Comparison of ENCODE assay signal across 15 cellular contexts in the genomic region with DNA sequence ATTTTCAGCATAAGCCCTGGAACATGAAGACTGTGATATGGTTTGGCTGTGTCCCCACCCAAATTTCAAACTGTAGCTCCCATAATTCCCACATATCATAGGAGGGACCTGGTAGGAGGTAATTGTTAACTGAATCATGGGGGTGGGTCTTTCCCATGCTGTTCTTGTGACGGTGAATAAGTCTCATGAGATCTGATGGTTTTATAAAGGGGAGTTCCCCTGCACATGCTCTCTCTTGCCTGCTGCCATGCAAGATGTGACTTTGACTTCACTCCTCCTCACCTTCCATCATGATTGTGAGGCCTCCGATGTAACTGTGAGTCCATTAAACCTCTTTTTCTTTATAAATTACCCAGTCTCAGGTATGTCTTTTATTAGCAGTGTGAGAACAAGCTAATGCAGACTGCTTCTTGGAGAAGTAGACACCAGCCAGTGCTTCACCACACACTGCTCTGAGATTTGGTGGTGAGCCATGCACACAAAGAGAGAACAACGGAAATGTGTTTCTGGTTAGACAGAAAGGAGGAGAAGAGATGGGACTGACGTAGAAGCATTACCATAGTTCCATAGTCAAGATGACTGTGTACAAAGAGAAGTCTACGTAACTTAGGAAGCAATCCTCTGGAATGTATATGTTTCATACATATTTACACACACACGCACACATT.
DNase-seq lines count a peak whose midpoint lies in the region; ATAC-seq and TF ChIP-seq lines count a peak whose summit lies in the region.
"Had no signal": no experiment of that assay in that cellular context is flagged by ENCODE, and none has a peak within 500 bp of the region (broad histone marks: within the 10 kb centered on the region; RNA-seq: fewer than 3 reads in every experiment).

No MANE protein-coding gene starts in this region.

- POLR2A ChIA-PET in activated CD8-positive, alpha-beta T cell treated with anti-CD3 and anti-CD28 coated beads, Interleukin-2, amount 10 ng/mL, durations not matched to agents 7 days and 5 days (lab: Charles Lee) = interaction anchor here (0.8 to 1.2 kb wide), 3 partner anchors 12 to 75 kb away, joined by 4 read pairs; no protein-coding TSS in a partner anchor
- POLR2A ChIA-PET in naive thymus-derived CD4-positive, alpha-beta T cell (lab: Charles Lee) = interaction anchor here (0.6 to 1.6 kb wide), 5 partner anchors 11 to 226 kb away, joined by 3 to 4 read pairs (median 4); no protein-coding TSS in a partner anchor
- POLR2A ChIA-PET in WTC11 (lab: Charles Lee) = interaction anchor here (1.0 kb wide), 1 partner anchor 19 kb away, joined by 3 read pairs; no protein-coding TSS in a partner anchor

- H3K36me3 Mint-ChIP-seq in activated naive CD4-positive, alpha-beta T cell treated with anti-CD3 and anti-CD28 coated beads, Interleukin-2, amount 10 ng/mL, durations not matched to agents 7 days and 5 days = peaks cover 63% of the 10 kb centered on the region
- peaks cover 71% of the 10 kb centered on the region for H3K36me3 Mint-ChIP-seq in activated CD8-positive, alpha-beta T cell treated with anti-CD3 and anti-CD28 coated beads, Interleukin-2, amount 10 ng/mL, durations not matched to agents 7 days and 5 days (ENCODE audit: low read depth)
- peaks cover 9 to 54% (median 48%) of the 10 kb centered on the region in 5 donors for H3K36me3 Mint-ChIP-seq in naive thymus-derived CD4-positive, alpha-beta T cell
- H3K36me3 Mint-ChIP-seq in WTC11 = peaks cover 23% of the 10 kb centered on the region
- H3K36me3 Mint-ChIP-seq: CD14-positive monocyte had no signal

- TF ChIP-seq CTCF in WTC11 (IDR thresholded peaks at IDR 0.05) = no peak

- peaks cover 0 to 42% of the 10 kb centered on the region in 2 donors for H3K4me1 ChIP-seq in naive thymus-derived CD4-positive, alpha-beta T cell (ENCODE audit: control insufficient read depth in 2 of 2, insufficient read depth in 2 of 2, low read length in 2 of 2)
- H3K4me1 ChIP-seq: Caco-2 had no signal

- no peak overlapping the region for H3K4me3 ChIP-seq in naive thymus-derived CD4-positive, alpha-beta T cell (ENCODE audit: low read length)
- H3K4me3 ChIP-seq: PC-9 had no signal

- peaks cover 64% of the 10 kb centered on the region for H3K4me1 Mint-ChIP-seq in activated naive CD4-positive, alpha-beta T cell treated with anti-CD3 and anti-CD28 coated beads, Interleukin-2, amount 10 ng/mL, durations not matched to agents 7 days and 5 days
- peaks cover 78% of the 10 kb centered on the region for H3K4me1 Mint-ChIP-seq in activated CD8-positive, alpha-beta T cell treated with anti-CD3 and anti-CD28 coated beads, Interleukin-2, amount 10 ng/mL, durations not matched to agents 7 days and 5 days (ENCODE audit: low read depth)
- H3K4me1 Mint-ChIP-seq in naive thymus-derived CD4-positive, alpha-beta T cell = peaks cover 26 to 91% (median 66%) of the 10 kb centered on the region in 7 donors
- peaks cover 6% of the 10 kb centered on the region; the same call in 1 of the 2 replicates for H3K4me1 Mint-ChIP-seq in WTC11

- peak; percentile 55 for ATAC-seq in activated CD8-positive, alpha-beta T cell treated with anti-CD3 and anti-CD28 coated beads, Interleukin-2, amount 10 ng/mL, durations not matched to agents 7 days and 5 days
- ATAC-seq in naive thymus-derived CD4-positive, alpha-beta T cell = no peak
- ATAC-seq in WTC11 (no peak), GM18858 (IDR thresholded peaks at IDR 0.05; ENCODE audit: unreplicated experiment) (no peak)

- peaks cover 0 to 10% (median 6%) of the 10 kb centered on the region in 3 experiments for H3K9me3 ChIP-seq in naive thymus-derived CD4-positive, alpha-beta T cell (ENCODE audit: control insufficient read depth in 2 of 3, low read length in 3 of 3)
- H3K9me3 ChIP-seq: Caco-2 had no signal

- no peak for DNase-seq in activated naive CD4-positive, alpha-beta T cell treated with anti-CD3 and anti-CD28 coated beads, Interleukin-2, amount 10 ng/mL, durations not matched to agents 7 days and 5 days
- no peak for DNase-seq in activated naive CD4-positive, alpha-beta T cell treated with anti-CD3 and anti-CD28 coated beads, Interleukin-2, amount 50 U/mL, for 16 hours
- peak; percentile 57 for DNase-seq in activated CD8-positive, alpha-beta T cell treated with anti-CD3 and anti-CD28 coated beads, Interleukin-2, amount 10 ng/mL, durations not matched to agents 7 days and 5 days
- no peak for DNase-seq in naive thymus-derived CD4-positive, alpha-beta T cell
- no peak for DNase-seq in WTC11 (ENCODE audit: low spot score)
- no peak for DNase-seq in globus pallidus (ENCODE audit: low spot score)
- DNase-seq: Caco-2, DMS153, HFFc6, KG1, NCI-H1436 treated with DMSO at 0.1 percent for 48 hours, NCI-H748 treated with DMSO at 0.1 percent for 48 hours, PC-9 had no signal

- H3K27ac ChIP-seq in naive thymus-derived CD4-positive, alpha-beta T cell (ENCODE audit: low read depth, low read length) = peak overlapping the region; percentile 49
- H3K27ac ChIP-seq: PC-9 had no signal

- no peaks in the 10 kb centered on the region for H3K27me3 Mint-ChIP-seq in activated naive CD4-positive, alpha-beta T cell treated with anti-CD3 and anti-CD28 coated beads, Interleukin-2, amount 10 ng/mL, durations not matched to agents 7 days and 5 days
- H3K27me3 Mint-ChIP-seq in activated CD8-positive, alpha-beta T cell treated with anti-CD3 and anti-CD28 coated beads, Interleukin-2, amount 10 ng/mL, durations not matched to agents 7 days and 5 days (ENCODE audit: low read depth) = no peaks in the 10 kb centered on the region
- H3K27me3 Mint-ChIP-seq in naive thymus-derived CD4-positive, alpha-beta T cell = no peaks in the 10 kb centered on the region
- H3K27me3 Mint-ChIP-seq in WTC11 (ENCODE audit: low read depth) = no peaks in the 10 kb centered on the region; the same call in 1 of the 2 replicates

- H3K9me3 Mint-ChIP-seq in activated naive CD4-positive, alpha-beta T cell treated with anti-CD3 and anti-CD28 coated beads, Interleukin-2, amount 10 ng/mL, durations not matched to agents 7 days and 5 days = peaks cover 26% of the 10 kb centered on the region
- H3K9me3 Mint-ChIP-seq in activated CD8-positive, alpha-beta T cell treated with anti-CD3 and anti-CD28 coated beads, Interleukin-2, amount 10 ng/mL, durations not matched to agents 7 days and 5 days (ENCODE audit: insufficient read depth) = peaks cover 30% of the 10 kb centered on the region
- peaks cover 5 to 19% (median 8%) of the 10 kb centered on the region in 11 donors for H3K9me3 Mint-ChIP-seq in naive thymus-derived CD4-positive, alpha-beta T cell
- peaks cover 23% of the 10 kb centered on the region for H3K9me3 Mint-ChIP-seq in WTC11
- H3K9me3 Mint-ChIP-seq: HFFc6 had no signal

- intact Hi-C loops in naive thymus-derived CD4-positive, alpha-beta T cell (cut with micrococcal nuclease) = no loop called here

- H3K4me3 Mint-ChIP-seq in activated naive CD4-positive, alpha-beta T cell treated with anti-CD3 and anti-CD28 coated beads, Interleukin-2, amount 10 ng/mL, durations not matched to agents 7 days and 5 days = no peak overlapping the region
- no peak overlapping the region for H3K4me3 Mint-ChIP-seq in activated CD8-positive, alpha-beta T cell treated with anti-CD3 and anti-CD28 coated beads, Interleukin-2, amount 10 ng/mL, durations not matched to agents 7 days and 5 days
- peak overlapping the region in 5 of 10 donors; percentile 15 to 58 (median 36) for H3K4me3 Mint-ChIP-seq in naive thymus-derived CD4-positive, alpha-beta T cell
- no peak overlapping the region for H3K4me3 Mint-ChIP-seq in WTC11
- H3K4me3 Mint-ChIP-seq: CD14-positive monocyte, HFFc6 had no signal

- peaks cover 0 to 23% (median 8%) of the 10 kb centered on the region in 3 experiments for H3K36me3 ChIP-seq in naive thymus-derived CD4-positive, alpha-beta T cell (ENCODE audit: control insufficient read depth in 2 of 3, insufficient read depth in 3 of 3, low read length in 3 of 3)

- no peaks in the 10 kb centered on the region for H3K27me3 ChIP-seq in naive thymus-derived CD4-positive, alpha-beta T cell (ENCODE audit: control insufficient read depth in 2 of 2, insufficient read depth in 2 of 2, low read length in 2 of 2)

- CTCF ChIA-PET in activated naive CD4-positive, alpha-beta T cell treated with anti-CD3 and anti-CD28 coated beads, Interleukin-2, amount 10 ng/mL, durations not matched to agents 7 days and 5 days (lab: Charles Lee) = no interaction called here
- CTCF ChIA-PET in activated CD8-positive, alpha-beta T cell treated with anti-CD3 and anti-CD28 coated beads, Interleukin-2, amount 10 ng/mL, durations not matched to agents 7 days and 5 days (lab: Charles Lee) = interaction anchor here (1.4 to 2.1 kb wide), 5 partner anchors 13 to 258 kb away, joined by 3 to 8 read pairs (median 6); no protein-coding TSS in a partner anchor
- CTCF ChIA-PET in naive thymus-derived CD4-positive, alpha-beta T cell (lab: Charles Lee) = interaction anchor here (0.9 kb wide), 1 partner anchor 11 kb away, joined by 5 read pairs; no protein-coding TSS in a partner anchor
- CTCF ChIA-PET in WTC11 (lab: Charles Lee) = interaction anchor here (1.5 kb wide), 1 partner anchor 258 kb away, joined by 4 read pairs; no protein-coding TSS in a partner anchor

- H3K27ac Mint-ChIP-seq in activated naive CD4-positive, alpha-beta T cell treated with anti-CD3 and anti-CD28 coated beads, Interleukin-2, amount 10 ng/mL, durations not matched to agents 7 days and 5 days = peak overlapping the region; percentile 7
- H3K27ac Mint-ChIP-seq in activated CD8-positive, alpha-beta T cell treated with anti-CD3 and anti-CD28 coated beads, Interleukin-2, amount 10 ng/mL, durations not matched to agents 7 days and 5 days = peak overlapping the region; percentile 75
- peak overlapping the region in 8 of 9 donors; percentile 68 to 90 (median 77) for H3K27ac Mint-ChIP-seq in naive thymus-derived CD4-positive, alpha-beta T cell
- H3K27ac Mint-ChIP-seq in WTC11 = no peak overlapping the region
- H3K27ac Mint-ChIP-seq: HFFc6 had no signal

TF ChIP-seq in WTC11, 78 proteins besides CTCF, POLR2A, EP300 and RAD21 (continues in another document):
- TF ChIP-seq NR1H2 (CRISPR knock-in tag; IDR thresholded peaks at IDR 0.05) (no peak), EMX1 (CRISPR knock-in tag; IDR thresholded peaks at IDR 0.05) (no peak), NR2C2 (CRISPR knock-in tag; IDR thresholded peaks at IDR 0.05) (no peak), RELA (CRISPR knock-in tag; IDR thresholded peaks at IDR 0.05; ENCODE audit: borderline replicate concordance) (no peak), NFATC4 (CRISPR knock-in tag; IDR thresholded peaks at IDR 0.05) (no peak), ZMAT4 (CRISPR knock-in tag; IDR thresholded peaks at IDR 0.05) (no peak), TEAD4 (CRISPR knock-in tag; IDR thresholded peaks at IDR 0.05) (no peak), TP53 (CRISPR knock-in tag; IDR thresholded peaks at IDR 0.05) (no peak), ZNF232 (CRISPR knock-in tag; IDR thresholded peaks at IDR 0.05) (no peak), IRF2 (CRISPR knock-in tag; IDR thresholded peaks at IDR 0.05; ENCODE audit: borderline replicate concordance, low read depth) (no peak)
